ENCODE assay signal across 23 cellular contexts in genomic region chr4:133559987-133560386, GRCh38.
"Had no signal": no experiment of that assay in that cellular context is flagged by ENCODE, and none has a peak within 500 bp of the region (broad histone marks: within the 10 kb centered on the region; RNA-seq: fewer than 3 reads in every experiment).

No MANE protein-coding gene starts in this region.

- DNase-seq: activated CD4-positive, alpha-beta T cell treated with anti-CD3 and anti-CD28 coated beads for 48 hours; activated CD4-positive, CD25-positive, alpha-beta regulatory T cell; activated CD8-positive, alpha-beta T cell treated with anti-CD3 and anti-CD28 coated beads for 36 hours; activated naive CD4-positive, alpha-beta T cell; activated naive CD8-positive, alpha-beta T cell treated with anti-CD3 and anti-CD28 coated beads for 36 hours; activated T-cell treated with anti-CD3 and anti-CD28 coated beads, Interleukin-2, amount 50 U/mL, for 1 hour; amniotic stem cell; body of pancreas; caudate nucleus; effector memory CD8-positive, alpha-beta T cell; esophagus squamous epithelium; islet precursor cell; left colon; midbrain; sigmoid colon; stimulated activated CD4-positive, alpha-beta T cell treated with anti-CD3 and anti-CD28 coated beads, Interleukin-4, amount 100 ng/mL, for 4 hours; stimulated activated naive CD4-positive, alpha-beta T cell; substantia nigra; T-cell had no signal

- H3K4me3 ChIP-seq: body of pancreas, esophagus squamous epithelium, pancreas, sigmoid colon, tibial nerve had no signal

- H3K9me3 ChIP-seq: body of pancreas, esophagus squamous epithelium, neutrophil, pancreas, sigmoid colon, tibial nerve had no signal

- H3K36me3 ChIP-seq: esophagus squamous epithelium, neutrophil, pancreas, sigmoid colon, tibial nerve had no signal

- H3K27me3 ChIP-seq: body of pancreas, esophagus squamous epithelium, neutrophil, pancreas, sigmoid colon, tibial nerve had no signal

- H3K4me1 ChIP-seq: body of pancreas, esophagus squamous epithelium, pancreas, sigmoid colon, tibial nerve had no signal

- FAIRE-seq: pancreas had no signal

- ATAC-seq: activated CD8-positive, alpha-beta T cell treated with anti-CD3 and anti-CD28 coated beads for 36 hours; activated T-helper 17 cell treated with anti-CD3 and anti-CD28 coated beads, Interleukin-2, amount 50 U/mL, for 72 hours; body of pancreas; effector memory CD8-positive, alpha-beta T cell; left colon; pancreas; T-cell had no signal

- H3K27ac ChIP-seq: body of pancreas, esophagus squamous epithelium, neutrophil, pancreas, sigmoid colon, tibial nerve had no signal
